Comparison of ENCODE assay signal across 22 cellular contexts in genomic region chr4:105192474-105192873, GRCh38. TPM values are rescaled to one million over a fixed set of nuclear protein-coding genes. Genes with fewer than 3 reads are reported as not detected.
DNase-seq lines count a peak whose midpoint lies in the region; ATAC-seq, FAIRE-seq and TF ChIP-seq lines count a peak whose summit lies in the region.
"Had no signal": no experiment of that assay in that cellular context is flagged by ENCODE, and none has a peak within 500 bp of the region (broad histone marks: within the 10 kb centered on the region; RNA-seq: fewer than 3 reads in every experiment).

No MANE protein-coding gene starts in this region.

- no peak for FAIRE-seq in A549 (lab: Jason Lieb, UNC)
- FAIRE-seq in astrocyte (lab: Jason Lieb, UNC): no peak

- CTCF ChIA-PET in A549 (lab: Yijun Ruan, JAX): no interaction called here
- CTCF ChIA-PET in GM10248 (lab: Yijun Ruan, JAX): interaction anchor here (1.3 to 2.1 kb wide), 4 partner anchors 14 to 275 kb away, joined by 3 to 6 read pairs (median 4); no protein-coding TSS in a partner anchor

- peak overlapping the region; percentile 85 for H3K27ac Mint-ChIP-seq in astrocyte (ENCODE audit: unreplicated experiment)
- H3K27ac Mint-ChIP-seq: WTC11 had no signal

- H3K9me3 ChIP-seq in A549 (no peaks in the 10 kb centered on the region), GM23248 (ENCODE audit: low read depth) (no peaks in the 10 kb centered on the region), astrocyte (ENCODE audit: insufficient read depth, low read depth, low read length) (no peaks in the 10 kb centered on the region), neural cell (ENCODE audit: low read length) (no peaks in the 10 kb centered on the region), mucosa of descending colon (no peaks in the 10 kb centered on the region)
- H3K9me3 ChIP-seq: transverse colon had no signal

- DNase-seq in A549 (ENCODE audit: low read depth in 1 of 2, low spot score in 1 of 2) (no peak), GM23248 (no peak), astrocyte (ENCODE audit: low read depth) (no peak), GM10248 (ENCODE audit: extremely low spot score) (no peak), mucosa of descending colon (no peak), GF-D8 (lab: John Stamatoyannopoulos, UW) (no peak), NOMO-1 treated with dmso at 0.1 percent for 144 hours (lab: John Stamatoyannopoulos, UW; ENCODE audit: unreplicated experiment) (no peak)
- DNase-seq: activated CD4-positive, alpha-beta T cell treated with anti-CD3 and anti-CD28 coated beads, Interleukin-2, amount 50 U/mL, for 4 hours; activated CD8-positive, alpha-beta memory T cell treated with anti-CD3 and anti-CD28 coated beads, Interleukin-2, amount 50 U/mL, for 48 hours; activated gamma-delta T cell; head of caudate nucleus; left cardiac atrium; naive thymus-derived CD4-positive, alpha-beta T cell; NCI-H1694 treated with DMSO at 0.1 percent for 48 hours; stimulated activated naive CD8-positive, alpha-beta T cell treated with anti-CD3 and anti-CD28 coated beads, Interleukin-15, amount 100 ng/mL, for 72 hours; SW 1271; transverse colon had no signal

- H3K9me2 ChIP-seq in GM23248 (ENCODE audit: insufficient read depth) (no peaks in the 10 kb centered on the region), neural cell (ENCODE audit: insufficient read depth, low read length) (no peaks in the 10 kb centered on the region)

- in situ Hi-C loops in GM23248 (cut with MboI): no loop called here

- H3K27ac ChIP-seq in A549 (no peak overlapping the region), GM23248 (no peak overlapping the region), astrocyte (ENCODE audit: low read depth, low read length) (peak overlapping the region; percentile 47), neural cell (ENCODE audit: low read length) (peak overlapping the region; percentile 3)
- H3K27ac ChIP-seq: cardiac muscle cell had no signal

- H3K4me3 Mint-ChIP-seq in astrocyte (ENCODE audit: unreplicated experiment): no peak overlapping the region
- H3K4me3 Mint-ChIP-seq: WTC11 had no signal

- H3K4me1 ChIP-seq in A549 (peaks cover 30% of the 10 kb centered on the region; the same call in 2 of the 3 replicates), GM23248 (ENCODE audit: insufficient read depth) (peaks cover 56% of the 10 kb centered on the region), astrocyte (ENCODE audit: insufficient read depth, low read length) (peaks cover 23% of the 10 kb centered on the region), mucosa of descending colon (ENCODE audit: low read depth) (peaks cover 29% of the 10 kb centered on the region)

- POLR2A ChIA-PET in A549 (lab: Yijun Ruan, JAX) (no interaction called here), GM10248 (lab: Yijun Ruan, JAX) (no interaction called here)

- H3K4me2 ChIP-seq in A549 (peak overlapping the region; percentile 61), GM23248 (ENCODE audit: unreplicated experiment) (peak overlapping the region; percentile 46), astrocyte (ENCODE audit: low read length) (peak overlapping the region; percentile 65), neural cell (ENCODE audit: low read length) (no peak overlapping the region)

- H3K4me3 ChIP-seq in A549 (no peak overlapping the region), GM23248 (no peak overlapping the region), astrocyte (ENCODE audit: insufficient read depth, low read depth, low read length) (no peak overlapping the region), neural cell (ENCODE audit: low read length) (no peak overlapping the region), mucosa of descending colon (no peak overlapping the region)
- H3K4me3 ChIP-seq: cardiac muscle cell, transverse colon had no signal

- H3K9me3 Mint-ChIP-seq in astrocyte (ENCODE audit: unreplicated experiment): peaks cover 1% of the 10 kb centered on the region
- H3K9me3 Mint-ChIP-seq: memory B cell; naive thymus-derived CD4-positive, alpha-beta T cell; stimulated activated naive CD8-positive, alpha-beta T cell treated with anti-CD3 and anti-CD28 coated beads, Interleukin-15, amount 100 ng/mL, for 72 hours; WTC11 had no signal

- no peaks in the 10 kb centered on the region for H4K20me1 ChIP-seq in GM23248 (ENCODE audit: insufficient read depth)
- peaks cover 5% of the 10 kb centered on the region for H4K20me1 ChIP-seq in astrocyte (ENCODE audit: insufficient read depth, low read length)
- no peaks in the 10 kb centered on the region for H4K20me1 ChIP-seq in neural cell (ENCODE audit: insufficient read depth)

- H3K36me3 ChIP-seq in GM23248 (ENCODE audit: low read depth) (no peaks in the 10 kb centered on the region), astrocyte (ENCODE audit: insufficient read depth, low read length) (no peaks in the 10 kb centered on the region), neural cell (ENCODE audit: insufficient read depth, low read length) (peaks cover 10% of the 10 kb centered on the region), mucosa of descending colon (ENCODE audit: low read depth) (no peaks in the 10 kb centered on the region)
- H3K36me3 ChIP-seq: transverse colon had no signal

- no peaks in the 10 kb centered on the region for H3K27me3 Mint-ChIP-seq in astrocyte (ENCODE audit: low read depth, unreplicated experiment)
- H3K27me3 Mint-ChIP-seq: memory B cell; naive thymus-derived CD4-positive, alpha-beta T cell; stimulated activated naive CD8-positive, alpha-beta T cell treated with anti-CD3 and anti-CD28 coated beads, Interleukin-15, amount 100 ng/mL, for 72 hours had no signal

- no peak for TF ChIP-seq CTCF in A549 (IDR thresholded peaks at IDR 0.05)
- no peak for TF ChIP-seq CTCF in astrocyte (IDR thresholded peaks at IDR 0.05; ENCODE audit: insufficient read depth, low read depth, low read length)
- TF ChIP-seq CTCF in neural cell (IDR thresholded peaks at IDR 0.05; ENCODE audit: poor library complexity, severe bottlenecking): no peak
- TF ChIP-seq CTCF in GM10248 (IDR thresholded peaks at IDR 0.05; ENCODE audit: control extremely low read depth, extremely low read depth, low read depth, missing control alignments): no peak
- no peak for TF ChIP-seq CTCF in mucosa of descending colon (IDR thresholded peaks at IDR 0.05)

- H3K36me3 Mint-ChIP-seq in astrocyte (ENCODE audit: low read depth, unreplicated experiment): peaks cover 2% of the 10 kb centered on the region
- H3K36me3 Mint-ChIP-seq: WTC11 had no signal

- H3K27me3 ChIP-seq in GM23248 (replicated peaks; ENCODE audit: insufficient read depth) (no peaks in the 10 kb centered on the region), astrocyte (ENCODE audit: insufficient read depth, low read length) (no peaks in the 10 kb centered on the region), neural cell (ENCODE audit: insufficient read depth, low read depth, low read length) (no peaks in the 10 kb centered on the region)
- H3K27me3 ChIP-seq: cardiac muscle cell, transverse colon had no signal

- H3K79me2 ChIP-seq in GM23248 (ENCODE audit: insufficient read depth) (no peaks in the 10 kb centered on the region; the same call in 1 of the 2 replicates), astrocyte (ENCODE audit: insufficient read depth, low read length) (peaks cover 45% of the 10 kb centered on the region), neural cell (replicated peaks; ENCODE audit: insufficient read depth, low read length) (peaks cover 54% of the 10 kb centered on the region)

- H2AFZ ChIP-seq in GM23248 (no peak overlapping the region), astrocyte (ENCODE audit: low read depth, low read length) (no peak overlapping the region), neural cell (ENCODE audit: low read depth, low read length) (no peak overlapping the region)

- H3K4me1 Mint-ChIP-seq in astrocyte (ENCODE audit: low read depth, unreplicated experiment): peaks cover 46% of the 10 kb centered on the region

- intact Hi-C loops in mucosa of descending colon (cut with DNase I, micrococcal nuclease): no loop called here

- TF ChIP-seq EP300 in A549 (IDR thresholded peaks at IDR 0.05) (no peak), neural cell (conservative IDR thresholded peaks at IDR 0.05; ENCODE audit: poor library complexity, severe bottlenecking) (no peak)

- TF ChIP-seq POLR2A in A549 (IDR thresholded peaks at IDR 0.05; ENCODE audit: low read length): no peak

- ATAC-seq in A549: no peak
- ATAC-seq in mucosa of descending colon: no peak
- ATAC-seq: Right ventricle myocardium inferior, WTC11 had no signal

- peaks cover 13% of the 10 kb centered on the region; the same call in 1 of the 2 replicates for H3F3A ChIP-seq in GM23248 (ENCODE audit: insufficient read depth)
- H3F3A ChIP-seq in neural cell (ENCODE audit: insufficient read depth, low read length, poor library complexity, severe bottlenecking): no peaks in the 10 kb centered on the region

- H3K9ac ChIP-seq in GM23248: no peak overlapping the region
- no peak overlapping the region for H3K9ac ChIP-seq in astrocyte (ENCODE audit: low read length)
- H3K9ac ChIP-seq in neural cell (ENCODE audit: low read length): no peak overlapping the region

- TF ChIP-seq RAD21 in A549 (conservative IDR thresholded peaks at IDR 0.05 in 1 of 2, IDR thresholded peaks at IDR 0.05 in 1 of 2): no peak
- no peak for TF ChIP-seq RAD21 in neural cell (conservative IDR thresholded peaks at IDR 0.05)

TF ChIP-seq in A549, 52 proteins besides CTCF, POLR2A, EP300 and RAD21 (continues in another document):
- TF ChIP-seq NR3C1 (IDR thresholded peaks at IDR 0.05) (no peak), MAFK (IDR thresholded peaks at IDR 0.05; ENCODE audit: partially characterized antibody) (no peak), HOXA7 (CRISPR knock-in tag; IDR thresholded peaks at IDR 0.05) (no peak)

TF ChIP-seq in neural cell, 6 proteins besides CTCF, POLR2A, EP300 and RAD21:
- TF ChIP-seq SMC3 (conservative IDR thresholded peaks at IDR 0.05; ENCODE audit: poor library complexity) (no peak), EZH2 (IDR thresholded peaks at IDR 0.05; ENCODE audit: borderline replicate concordance, insufficient read depth, low read length, poor library complexity, severe bottlenecking) (no peak)
TF ChIP-seq in neural cell: peak in this region for 0.

RNA-seq across cellular contexts. Expression of gene TET2, which starts 45.8 kb away (rescaled TPM):
- 6.6 and 7.1 TPM in 2 replicates for polyA plus RNA-seq in A549 (2011; rRNA removed)
- polyA plus RNA-seq in A549 (2012; cell fraction: cytosol; rRNA removed): 1.1 and 1.2 TPM in 2 replicates
- 1.0 and 1.1 TPM in 2 replicates for polyA plus RNA-seq in A549 (2012; cell fraction: nucleus; rRNA removed)
- polyA plus RNA-seq in A549 (2017; fragmentation: RNase III; extraction: RNeasy Plus Mini Kit Qiagen cat#74134 plus additional on column Dnase treatment): 2.2 TPM in 3 replicates
- 15.9 and 21.1 TPM in 2 replicates for polyA minus RNA-seq in A549 (2011; rRNA and poly(A)+ RNA removed)
- 5.6 and 7.6 TPM in 2 replicates for total RNA-seq in GM23248 (2014; rRNA removed; shearing (Covaris generic))
- 5.7 and 7.1 TPM in 2 replicates for polyA plus RNA-seq in GM23248 (2016; fragmentation: Nextera tagmentation; extraction: Ambion mirVana)
- 15.7 and 16.9 TPM in 2 replicates for total RNA-seq in astrocyte
- 27.1 TPM in 2 replicates for polyA plus RNA-seq in neural cell
- 132 and 160 TPM in 2 replicates for polyA minus RNA-seq in neural cell
- 10 to 100 TPM; 29.0 to 36.3 (median 31.0) TPM for total RNA-seq in mucosa of descending colon

Comparison
In these comparisons a context has a peak if more than half of its experiments do, and no peak if none do; other contexts are left out.
1. H3K27ac ChIP-seq: peak in astrocyte (single experiment) and neural cell (single experiment); none in A549 (0 of 2) and GM23248 (single experiment).